ENCODE assay signal across 11 cellular contexts in the genomic region with DNA sequence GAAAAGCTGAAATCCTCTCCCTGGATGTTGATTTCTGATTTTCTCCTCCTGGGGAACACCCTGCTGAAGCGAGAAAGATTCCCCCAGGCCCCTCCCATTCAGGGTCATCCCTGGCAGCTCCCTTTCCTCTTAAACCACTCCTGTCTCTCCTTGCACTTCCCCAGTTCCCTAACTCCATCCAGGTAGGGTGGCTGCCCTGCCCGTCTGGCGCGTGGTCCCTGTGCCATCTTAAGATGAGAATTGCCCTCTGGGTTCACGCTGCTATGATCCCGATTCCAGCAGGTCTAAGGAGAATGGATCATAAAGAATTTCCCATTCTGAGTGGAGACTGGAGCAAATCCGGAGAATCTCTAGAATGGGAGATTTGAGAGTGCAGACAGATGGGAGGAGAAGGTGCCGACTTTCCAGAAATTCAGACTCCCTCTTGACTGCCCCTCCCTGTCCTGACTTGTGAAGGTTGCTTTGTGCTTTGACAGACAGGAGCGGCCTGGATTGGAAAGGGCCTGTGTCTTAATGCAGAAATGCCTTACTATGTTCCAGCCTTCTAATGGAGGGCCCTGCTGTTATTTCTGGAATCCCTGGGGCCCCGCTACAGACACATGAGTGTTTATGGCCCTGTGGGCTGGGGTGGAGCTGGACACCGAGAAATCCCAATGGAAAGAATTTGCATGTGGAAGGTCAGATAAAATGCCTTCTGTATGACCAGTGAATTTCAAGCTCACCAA. TPM values are rescaled to one million over a fixed set of nuclear protein-coding genes. Genes with fewer than 3 reads are reported as not detected.
DNase-seq lines count a peak whose midpoint lies in the region; ATAC-seq, FAIRE-seq and TF ChIP-seq lines count a peak whose summit lies in the region.
"Had no signal": no experiment of that assay in that cellular context is flagged by ENCODE, and none has a peak within 500 bp of the region (broad histone marks: within the 10 kb centered on the region; RNA-seq: fewer than 3 reads in every experiment).

No MANE protein-coding gene starts in this region.

- H3K79me2 ChIP-seq in KMS-11 (ENCODE audit: insufficient read depth, low read depth): peaks cover 32% of the 10 kb centered on the region

- POLR2A ChIA-PET in CD8-positive, alpha-beta T cell (lab: Charles Lee): interaction anchor here (3.2 kb wide), 1 partner anchor 24 kb away, joined by 26 read pairs; no protein-coding TSS in a partner anchor
- POLR2A ChIA-PET in naive thymus-derived CD4-positive, alpha-beta T cell (lab: Charles Lee): interaction anchor here (0.6 to 1.3 kb wide), 2 partner anchors 76 to 77 kb away, joined by 4 to 5 read pairs; partner anchors contain the start of gene ADAM17

- H3K27me3 Mint-ChIP-seq in CD8-positive, alpha-beta T cell (ENCODE audit: low read depth): no peaks in the 10 kb centered on the region
- H3K27me3 Mint-ChIP-seq in chondrocyte (ENCODE audit: low read depth): no peaks in the 10 kb centered on the region
- H3K27me3 Mint-ChIP-seq in naive thymus-derived CD4-positive, alpha-beta T cell: peaks cover 0 to 18% (median 0%) of the 10 kb centered on the region in 5 donors

- H3K4me2 ChIP-seq in KMS-11: peak overlapping the region; percentile 76; the same call in 1 of the 2 replicates

- no peak overlapping the region for H3K27ac ChIP-seq in CD8-positive, alpha-beta T cell (ENCODE audit: low read depth, low read length)
- no peak overlapping the region for H3K27ac ChIP-seq in KMS-11
- H3K27ac ChIP-seq in naive thymus-derived CD4-positive, alpha-beta T cell (ENCODE audit: low read depth, low read length): no peak overlapping the region

- no peak for DNase-seq in CD8-positive, alpha-beta T cell
- DNase-seq in chondrocyte (ENCODE audit: low spot score) (no peak), H54 (ENCODE audit: insufficient read length, low spot score) (no peak), cortex of kidney (lab: John Stamatoyannopoulos, UW) (no peak)
- no peak for DNase-seq in naive thymus-derived CD4-positive, alpha-beta T cell
- DNase-seq: activated CD4-positive, alpha-beta T cell treated with anti-CD3 and anti-CD28 coated beads for 1 hour; effector CD8-positive, alpha-beta T cell; NCI-H226 had no signal

- H3K4me3 Mint-ChIP-seq in CD8-positive, alpha-beta T cell: peak overlapping the region; percentile 93
- peak overlapping the region; percentile 52 for H3K4me3 Mint-ChIP-seq in chondrocyte (ENCODE audit: unreplicated experiment)
- peak overlapping the region; percentile 74 to 97 (median 90) for H3K4me3 Mint-ChIP-seq in naive thymus-derived CD4-positive, alpha-beta T cell

- CTCF ChIA-PET in CD8-positive, alpha-beta T cell (lab: Charles Lee): interaction anchor here (1.4 kb wide), 1 partner anchor 8 kb away, joined by 3 read pairs; no protein-coding TSS in a partner anchor
- CTCF ChIA-PET in naive thymus-derived CD4-positive, alpha-beta T cell (lab: Charles Lee): no interaction called here

- no peaks in the 10 kb centered on the region for H3K36me3 ChIP-seq in CD8-positive, alpha-beta T cell (ENCODE audit: insufficient read depth, low read length)
- H3K36me3 ChIP-seq in KMS-11 (ENCODE audit: insufficient read depth): 0 out of 2 replicates have a peak, but pooled peaks cover 6% of the 10 kb centered on the region
- H3K36me3 ChIP-seq in naive thymus-derived CD4-positive, alpha-beta T cell (ENCODE audit: control insufficient read depth in 2 of 3, insufficient read depth in 3 of 3, low read length in 3 of 3): peaks cover 0 to 3% (median 0%) of the 10 kb centered on the region in 3 experiments

- H3K4me1 ChIP-seq in CD8-positive, alpha-beta T cell (ENCODE audit: insufficient read depth, low read length): peaks cover 32% of the 10 kb centered on the region
- peaks cover 38% of the 10 kb centered on the region for H3K4me1 ChIP-seq in KMS-11 (ENCODE audit: low read depth, poor library complexity, severe bottlenecking)
- H3K4me1 ChIP-seq in naive thymus-derived CD4-positive, alpha-beta T cell (ENCODE audit: control insufficient read depth in 2 of 2, insufficient read depth in 2 of 2, low read length in 2 of 2): peaks cover 7 to 22% of the 10 kb centered on the region in 2 donors

- H3K27me3 ChIP-seq in CD8-positive, alpha-beta T cell (ENCODE audit: insufficient read depth, low read length): no peaks in the 10 kb centered on the region
- no peaks in the 10 kb centered on the region for H3K27me3 ChIP-seq in KMS-11 (ENCODE audit: insufficient read depth, low read depth)
- H3K27me3 ChIP-seq in naive thymus-derived CD4-positive, alpha-beta T cell (ENCODE audit: control insufficient read depth in 2 of 2, insufficient read depth in 2 of 2, low read length in 2 of 2): no peaks in the 10 kb centered on the region

- intact Hi-C loops in CD8-positive, alpha-beta T cell (cut with DNase I, micrococcal nuclease): loop anchor here (1.0 to 10.0 kb wide), 13 partner anchors 71 to 1713 kb away; partner anchors contain the start of genes ADAM17 (in 2 of the 2), KLF11 (in 2 of the 2), ODC1 (in 2 of the 2) and CPSF3 (in 1 of the 2)
- intact Hi-C loops in naive thymus-derived CD4-positive, alpha-beta T cell (cut with micrococcal nuclease): loop anchor here (1.0 to 5.0 kb wide), 21 partner anchors 24 to 1523 kb away; partner anchors contain the start of genes ADAM17 (in 2 of the 2), CPSF3 (in 2 of the 2), IAH1 (in 2 of the 2) and ITGB1BP1 (in 2 of the 2)

- no peak for ATAC-seq in CD8-positive, alpha-beta T cell
- no peak for ATAC-seq in naive thymus-derived CD4-positive, alpha-beta T cell
- no peak for ATAC-seq in GM19324 (IDR thresholded peaks at IDR 0.05; ENCODE audit: low FRiP score, unreplicated experiment)
- no peak for ATAC-seq in GM18868 (IDR thresholded peaks at IDR 0.05; ENCODE audit: unreplicated experiment)

- TF ChIP-seq POLR2A in H54 (IDR thresholded peaks at IDR 0.05; ENCODE audit: low read depth, low read length): no peak

- no peak overlapping the region for H2AFZ ChIP-seq in KMS-11 (ENCODE audit: low read depth)

- no peak overlapping the region for H3K4me3 ChIP-seq in CD8-positive, alpha-beta T cell (ENCODE audit: low read depth, low read length)
- peak overlapping the region; percentile 57 for H3K4me3 ChIP-seq in KMS-11 (IDR thresholded peaks at IDR 0.05; ENCODE audit: insufficient read depth, low read depth, low read length)
- H3K4me3 ChIP-seq in naive thymus-derived CD4-positive, alpha-beta T cell (ENCODE audit: low read length): no peak overlapping the region

- no peak for FAIRE-seq in H54 (lab: Jason Lieb, UNC)

- peak overlapping the region; percentile 66 for H3K27ac Mint-ChIP-seq in CD8-positive, alpha-beta T cell
- H3K27ac Mint-ChIP-seq in chondrocyte (ENCODE audit: unreplicated experiment): peak overlapping the region; percentile 89
- peak overlapping the region; percentile 61 to 95 (median 89) for H3K27ac Mint-ChIP-seq in naive thymus-derived CD4-positive, alpha-beta T cell

- no peaks in the 10 kb centered on the region for H3K9me3 ChIP-seq in CD8-positive, alpha-beta T cell (ENCODE audit: low read length)
- no peaks in the 10 kb centered on the region for H3K9me3 ChIP-seq in naive thymus-derived CD4-positive, alpha-beta T cell (ENCODE audit: control insufficient read depth in 2 of 3, low read length in 3 of 3)

- H3K36me3 Mint-ChIP-seq in CD8-positive, alpha-beta T cell: peaks cover 26% of the 10 kb centered on the region
- peaks cover 10% of the 10 kb centered on the region for H3K36me3 Mint-ChIP-seq in chondrocyte (ENCODE audit: low read depth)
- H3K36me3 Mint-ChIP-seq in naive thymus-derived CD4-positive, alpha-beta T cell: peaks cover 3 to 22% (median 12%) of the 10 kb centered on the region in 5 donors

- peaks cover 33% of the 10 kb centered on the region for H3K4me1 Mint-ChIP-seq in CD8-positive, alpha-beta T cell (ENCODE audit: low read depth)
- H3K4me1 Mint-ChIP-seq in chondrocyte (ENCODE audit: low read depth): peaks cover 43% of the 10 kb centered on the region
- peaks cover 27 to 40% (median 39%) of the 10 kb centered on the region in 7 donors for H3K4me1 Mint-ChIP-seq in naive thymus-derived CD4-positive, alpha-beta T cell

- H3K9ac ChIP-seq in KMS-11: no peak overlapping the region

- peaks cover 27% of the 10 kb centered on the region for H4K20me1 ChIP-seq in KMS-11 (ENCODE audit: insufficient read depth)

- H3K9me3 Mint-ChIP-seq in CD8-positive, alpha-beta T cell: no peaks in the 10 kb centered on the region
- no peaks in the 10 kb centered on the region for H3K9me3 Mint-ChIP-seq in chondrocyte (ENCODE audit: low read depth)
- no peaks in the 10 kb centered on the region for H3K9me3 Mint-ChIP-seq in naive thymus-derived CD4-positive, alpha-beta T cell

- no peak for TF ChIP-seq CTCF in CD8-positive, alpha-beta T cell (IDR thresholded peaks at IDR 0.05)
- TF ChIP-seq CTCF in KMS-11 (conservative IDR thresholded peaks at IDR 0.05; ENCODE audit: low read depth, low read length): no peak
- TF ChIP-seq CTCF in chondrocyte (IDR thresholded peaks at IDR 0.05): no peak

RNA-seq across cellular contexts. Expression of gene YWHAQ, which starts 1.3 kb away (rescaled TPM):
- 100 to 1,000 TPM; 115 to 123 TPM for total RNA-seq in CD8-positive, alpha-beta T cell
- total RNA-seq in chondrocyte: 247 to 287 TPM (median 251 TPM) in 3 replicates
- total RNA-seq in naive thymus-derived CD4-positive, alpha-beta T cell: 100 to 1,000 TPM in 2 of 5 experiments, 10 to 100 TPM in 3; 67.3 to 189 (median 83.3) TPM
- 100 to 1,000 TPM; 118 to 185 TPM for polyA plus RNA-seq in naive thymus-derived CD4-positive, alpha-beta T cell
